ENCODE assay signal across 16 cellular contexts in genomic region chr4:69060651-69061308, GRCh38. TPM values are rescaled to one million over a fixed set of nuclear protein-coding genes. Genes with fewer than 3 reads are reported as not detected.
DNase-seq lines count a peak whose midpoint lies in the region; ATAC-seq and TF ChIP-seq lines count a peak whose summit lies in the region.
"Had no signal": no experiment of that assay in that cellular context is flagged by ENCODE, and none has a peak within 500 bp of the region (broad histone marks: within the 10 kb centered on the region; RNA-seq: fewer than 3 reads in every experiment).

No MANE protein-coding gene starts in this region.

- intact Hi-C loops in PC-3 (cut with micrococcal nuclease) = no loop called here

- peak; percentile 38; the same call in 1 of the 2 replicates for ATAC-seq in PC-3
- ATAC-seq in foreskin keratinocyte = no peak
- no peak for ATAC-seq in GM19463 (IDR thresholded peaks at IDR 0.05; ENCODE audit: unreplicated experiment)
- no peak for ATAC-seq in activated naive CD4-positive, alpha-beta T cell treated with anti-CD3 and anti-CD28 coated beads, Interleukin-2, amount 50 U/mL, for 72 hours

- CTCF ChIA-PET in PC-3 (lab: Charles Lee) = interaction anchor here (0.6 to 0.8 kb wide), 3 partner anchors 109 to 759 kb away, joined by 3 to 4 read pairs (median 3); no protein-coding TSS in a partner anchor

- H3K4me2 ChIP-seq in PC-3 (ENCODE audit: low read length) = no peak overlapping the region

- H4K20me1 ChIP-seq in PC-3 (ENCODE audit: low read length) = no peaks in the 10 kb centered on the region

- H3K36me3 ChIP-seq in PC-3 (ENCODE audit: low read depth, low read length) = no peaks in the 10 kb centered on the region
- H3K36me3 ChIP-seq: prostate gland had no signal

- no peaks in the 10 kb centered on the region for H3K79me2 ChIP-seq in PC-3 (ENCODE audit: low read length)

- H3K9me2 ChIP-seq in PC-3 (replicated peaks; ENCODE audit: low read length) = no peaks in the 10 kb centered on the region

- H3K36me3 Mint-ChIP-seq in activated naive CD4-positive, alpha-beta T cell treated with anti-CD3 and anti-CD28 coated beads, Interleukin-2, amount 50 U/mL, for 72 hours = no peaks in the 10 kb centered on the region
- H3K36me3 Mint-ChIP-seq: activated naive CD4-positive, alpha-beta T cell treated with anti-CD3 and anti-CD28 coated beads, Interleukin-2, amount 50 U/mL, for 24 hours had no signal

- no peak overlapping the region for H3K9ac ChIP-seq in PC-3 (ENCODE audit: low read length)

- no peak overlapping the region for H3K4me3 ChIP-seq in PC-3 (ENCODE audit: low read length)
- H3K4me3 ChIP-seq: prostate gland had no signal

- H3K9me3 ChIP-seq in PC-3 (ENCODE audit: low read length) = no peaks in the 10 kb centered on the region
- H3K9me3 ChIP-seq: prostate gland had no signal

- H3K27me3 ChIP-seq in PC-3 (ENCODE audit: low read length) (no peaks in the 10 kb centered on the region), foreskin keratinocyte (no peaks in the 10 kb centered on the region)

- DNase-seq in PC-3 (peak; percentile 39), foreskin keratinocyte (peak in 1 of 2 donors; percentile 11), superior temporal gyrus (ENCODE audit: extremely low spot score) (no peak), DMS 273 (lab: John Stamatoyannopoulos, UW; ENCODE audit: unreplicated experiment) (no peak)
- DNase-seq in activated naive CD4-positive, alpha-beta T cell treated with anti-CD3 and anti-CD28 coated beads, Interleukin-2, amount 50 U/mL, for 72 hours (ENCODE audit: low spot score in 2 of 2) = no peak
- DNase-seq: activated B cell treated with CpG ODN at 0.5 μM for 24 hours, KBM-7, NCI-H1930, SW 1271 had no signal

- POLR2A ChIA-PET in PC-3 (lab: Charles Lee; ENCODE audit: unreplicated experiment) = no interaction called here

- no TSS peak for BruUV-seq in PC-3 (replicated peaks; lab: Mats Ljungman, UMichigan)

- no peak overlapping the region for H3K27ac Mint-ChIP-seq in activated naive CD4-positive, alpha-beta T cell treated with anti-CD3 and anti-CD28 coated beads, Interleukin-2, amount 50 U/mL, for 72 hours
- H3K27ac Mint-ChIP-seq: activated B cell treated with CpG ODN at 0.5 μM for 24 hours; activated naive CD4-positive, alpha-beta T cell treated with anti-CD3 and anti-CD28 coated beads, Interleukin-2, amount 50 U/mL, for 24 hours had no signal

- H3F3A ChIP-seq in PC-3 (ENCODE audit: low read length, unreplicated experiment) = no peaks in the 10 kb centered on the region

- H3K9me3 Mint-ChIP-seq in activated naive CD4-positive, alpha-beta T cell treated with anti-CD3 and anti-CD28 coated beads, Interleukin-2, amount 50 U/mL, for 72 hours = peaks cover 0 to 4% of the 10 kb centered on the region in 2 donors
- H3K9me3 Mint-ChIP-seq: activated B cell treated with CpG ODN at 0.5 μM for 24 hours; activated naive CD4-positive, alpha-beta T cell treated with anti-CD3 and anti-CD28 coated beads, Interleukin-2, amount 50 U/mL, for 24 hours had no signal

- peak; percentile 15; the same call in 1 of the 2 replicates for TF ChIP-seq CTCF in 22Rv1 (IDR thresholded peaks at IDR 0.05)
- peak; percentile 6; the same call in 1 of the 3 replicates for TF ChIP-seq CTCF in GM12872 (IDR thresholded peaks at IDR 0.05; ENCODE audit: insufficient read depth, low read depth, low read length)
- TF ChIP-seq CTCF in PC-3 (conservative IDR thresholded peaks at IDR 0.05; ENCODE audit: low read depth, low read length) = peak; percentile 56
- TF ChIP-seq CTCF in foreskin keratinocyte (conservative IDR thresholded peaks at IDR 0.05) = peak; percentile 36

- H3K4me1 ChIP-seq in PC-3 (ENCODE audit: insufficient read depth, low read length) (peaks cover 6% of the 10 kb centered on the region; the same call in 1 of the 2 replicates), foreskin keratinocyte (no peaks in the 10 kb centered on the region)
- H3K4me1 ChIP-seq: prostate gland had no signal

- H3K27ac ChIP-seq in 22Rv1 = no peak overlapping the region
- H3K27ac ChIP-seq in PC-3 (ENCODE audit: low read length) = no peak overlapping the region
- no peak overlapping the region for H3K27ac ChIP-seq in foreskin keratinocyte
- H3K27ac ChIP-seq: prostate gland had no signal

- no peak overlapping the region for H2AFZ ChIP-seq in PC-3 (ENCODE audit: low read length)

RNA-seq across cellular contexts. Expression of gene UGT2B7, which starts 35.5 kb away (rescaled TPM):
- total RNA-seq in PC-3 (2014; rRNA removed) (not detected in 2 replicates), foreskin keratinocyte (0.07 TPM in 1 of 2 replicates, not detected in the other)
- 0.03 TPM in 1 of 2 replicates, not detected in the other for polyA plus RNA-seq in foreskin keratinocyte
- not detected for total RNA-seq in activated naive CD4-positive, alpha-beta T cell treated with anti-CD3 and anti-CD28 coated beads, Interleukin-2, amount 50 U/mL, for 72 hours
- total RNA-seq: activated B cell treated with CpG ODN at 0.5 μM for 24 hours, cardiac septum, prostate gland, temporal lobe had no signal

Comparison
In these comparisons a context has a peak if more than half of its experiments do, and no peak if none do; other contexts are left out.
1. CTCF ChIP-seq: peak in every context shown above with its lines; median percentile 56 in PC-3; 36 in foreskin keratinocyte; 15 in 22Rv1; 6 in GM12872.